21 cellular contexts compared by ENCODE assay signal in the genomic region with DNA sequence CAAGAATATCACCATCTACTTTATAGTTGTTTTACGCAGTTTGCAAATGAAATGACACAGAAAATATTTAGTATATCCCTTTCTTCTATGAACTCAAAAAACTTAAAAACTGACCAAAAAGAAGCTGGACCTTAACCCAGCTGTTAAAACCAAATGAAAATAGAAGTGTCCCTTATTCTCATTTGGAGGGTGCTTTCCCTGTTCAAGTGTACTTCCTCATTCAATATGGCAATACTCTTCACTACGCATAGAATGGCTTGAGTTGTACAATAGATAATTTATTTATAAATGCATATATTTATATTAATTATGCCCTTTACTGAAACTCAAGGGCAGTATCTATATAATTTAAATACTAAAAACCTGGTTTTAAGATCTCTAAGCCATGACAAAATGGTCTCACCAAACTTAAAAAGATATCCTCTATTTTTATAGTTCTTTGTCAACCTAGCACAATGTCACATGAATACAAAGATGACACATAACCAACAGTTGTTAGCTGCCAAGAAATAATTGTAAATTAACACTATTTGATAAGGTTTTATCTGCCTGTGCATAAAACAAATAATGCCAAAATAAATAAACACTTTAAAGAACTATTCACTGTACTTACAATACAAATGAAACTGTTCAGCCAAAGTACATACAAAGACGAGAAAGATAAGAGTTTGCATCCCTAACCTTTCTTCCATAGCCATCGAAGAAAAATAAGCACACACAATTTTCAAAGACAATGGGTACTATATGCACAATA. TPM values are rescaled to one million over a fixed set of nuclear protein-coding genes. Genes with fewer than 3 reads are reported as not detected.
A peak's percentile ranks its signal among the peaks of the same experiment; 100 is the strongest.
DNase-seq lines count a peak whose midpoint lies in the region; ATAC-seq, FAIRE-seq and TF ChIP-seq lines count a peak whose summit lies in the region.
"Had no signal": no experiment of that assay in that cellular context is flagged by ENCODE, and none has a peak within 500 bp of the region (broad histone marks: within the 10 kb centered on the region; RNA-seq: fewer than 3 reads in every experiment).

No MANE protein-coding gene starts in this region.

- no peak overlapping the region for H3K4me3 Mint-ChIP-seq in CD8-positive, alpha-beta memory T cell
- H3K4me3 Mint-ChIP-seq: nephron progenitor cell had no signal

- H3K27me3 ChIP-seq in CD8-positive, alpha-beta memory T cell (ENCODE audit: insufficient read depth, low read length, poor library complexity, severe bottlenecking) = no peaks in the 10 kb centered on the region
- H3K27me3 ChIP-seq: brain microvascular endothelial cell, colonic mucosa, tibial nerve had no signal

- TF ChIP-seq CTCF in D721Med (IDR thresholded peaks at IDR 0.05; ENCODE audit: insufficient read depth, missing control alignments) = no peak
- no peak for TF ChIP-seq CTCF in kidney (IDR thresholded peaks at IDR 0.05; ENCODE audit: borderline replicate concordance, extremely low read depth, insufficient read depth)

- H3K36me3 Mint-ChIP-seq in CD8-positive, alpha-beta memory T cell = peaks cover 0 to 85% (median 19%) of the 10 kb centered on the region in 3 donors

- POLR2A ChIA-PET in CD8-positive, alpha-beta memory T cell (lab: Charles Lee) = no interaction called here

- peak overlapping the region in 3 of 8 donors; percentile 6 to 24 (median 18) for H3K27ac Mint-ChIP-seq in CD8-positive, alpha-beta memory T cell

- no peak overlapping the region for H3K4me3 ChIP-seq in CD8-positive, alpha-beta memory T cell (ENCODE audit: low read length)
- H3K4me3 ChIP-seq in kidney (ENCODE audit: low read length in 2 of 2) = no peak overlapping the region
- H3K4me3 ChIP-seq: colonic mucosa, SK-N-MC, tibial nerve had no signal

- ATAC-seq in GM19025 (IDR thresholded peaks at IDR 0.05; ENCODE audit: low read depth, unreplicated experiment) = peak; percentile 58
- ATAC-seq: activated CD4-positive, CD25-positive, alpha-beta regulatory T cell treated with anti-CD3 and anti-CD28 coated beads, Interleukin-2, amount 50 U/mL, for 24 hours; left colon had no signal

- peak; percentile 44 for FAIRE-seq in D721Med (lab: Jason Lieb, UNC)
- FAIRE-seq in islet of Langerhans (lab: Jason Lieb, UNC) = peak; percentile 21
- no peak for FAIRE-seq in kidney (lab: Jason Lieb, UNC)
- FAIRE-seq: RCC 7860 had no signal

- CTCF ChIA-PET in CD8-positive, alpha-beta memory T cell (lab: Charles Lee) = interaction anchor here (0.8 kb wide), 1 partner anchor 51 kb away, joined by 3 read pairs; no protein-coding TSS in a partner anchor

- H3K4me1 ChIP-seq in CD8-positive, alpha-beta memory T cell (ENCODE audit: insufficient read depth, low read length) = no peaks in the 10 kb centered on the region
- H3K4me1 ChIP-seq in kidney (ENCODE audit: control insufficient read depth in 1 of 2, insufficient read depth in 1 of 2, low read depth in 1 of 2, low read length in 2 of 2) = no peaks in the 10 kb centered on the region
- H3K4me1 ChIP-seq: colonic mucosa, tibial nerve had no signal

- H3K4me1 Mint-ChIP-seq in CD8-positive, alpha-beta memory T cell = peaks cover 9 to 25% (median 11%) of the 10 kb centered on the region in 3 donors
- H3K4me1 Mint-ChIP-seq: nephron progenitor cell had no signal

- H3K9me3 ChIP-seq in CD8-positive, alpha-beta memory T cell (ENCODE audit: low read length) = no peaks in the 10 kb centered on the region
- H3K9me3 ChIP-seq in kidney (ENCODE audit: control insufficient read depth in 1 of 2, low read length in 2 of 2) = no peaks in the 10 kb centered on the region
- H3K9me3 ChIP-seq: colonic mucosa, tibial nerve had no signal

- no peaks in the 10 kb centered on the region for H3K9me3 Mint-ChIP-seq in CD8-positive, alpha-beta memory T cell
- H3K9me3 Mint-ChIP-seq: nephron progenitor cell had no signal

- no peaks in the 10 kb centered on the region for H3K27me3 Mint-ChIP-seq in CD8-positive, alpha-beta memory T cell

- H3K9ac ChIP-seq in kidney (ENCODE audit: low read length in 2 of 2) = no peak overlapping the region

- H3K27ac ChIP-seq in CD8-positive, alpha-beta memory T cell (ENCODE audit: low read depth, low read length) = no peak overlapping the region
- no peak overlapping the region for H3K27ac ChIP-seq in kidney (ENCODE audit: low read depth in 2 of 2, low read length in 2 of 2)
- H3K27ac ChIP-seq: brain microvascular endothelial cell, colonic mucosa, HL-60, SK-N-MC, tibial nerve had no signal

- DNase-seq in D721Med (ENCODE audit: insufficient read length, low spot score) = no peak
- DNase-seq in MV-4-11 (lab: John Stamatoyannopoulos, UW) = peak; percentile 18
- no peak for DNase-seq in activated CD4-positive, CD25-positive, alpha-beta regulatory T cell treated with anti-CD3 and anti-CD28 coated beads, Interleukin-2, amount 50 U/mL, for 72 hours
- no peak for DNase-seq in CD8-positive, alpha-beta memory T cell
- no peak for DNase-seq in kidney
- DNase-seq: brain microvascular endothelial cell; colonic mucosa; glutamatergic neuron; left colon; MM.1S; NCI-H1694 treated with DMSO at 0.1 percent for 48 hours; nephron progenitor cell; stimulated activated naive CD4-positive, alpha-beta T cell treated with Interleukin-2 at 50 U/mL for 16 hours; T1000 had no signal

- intact Hi-C loops in kidney (cut with DNase I) = no loop called here

- H3K36me3 ChIP-seq in CD8-positive, alpha-beta memory T cell (ENCODE audit: insufficient read depth, low read length) = peaks cover 48% of the 10 kb centered on the region
- peaks cover 27 to 35% of the 10 kb centered on the region in 2 donors for H3K36me3 ChIP-seq in kidney (ENCODE audit: control insufficient read depth in 1 of 2, insufficient read depth in 2 of 2, low read length in 2 of 2)

RNA-seq across cellular contexts. Expression of a gene that starts 25.2 kb away (rescaled TPM):
- 10 to 100 TPM; 85.2 to 86.5 TPM for total RNA-seq in CD8-positive, alpha-beta memory T cell
- 42.2 TPM for polyA plus RNA-seq in CD8-positive, alpha-beta memory T cell
- 99.7 TPM for total RNA-seq in kidney
- polyA plus RNA-seq in kidney (ENCODE audit: insufficient read depth, low read depth, low replicate concordance) = 32.6 TPM
